Comparison of ENCODE assay signal across 32 cellular contexts in genomic region chr14:51993274-51993673, GRCh38. TPM values are rescaled to one million over a fixed set of nuclear protein-coding genes. Genes with fewer than 3 reads are reported as not detected.
DNase-seq lines count a peak whose midpoint lies in the region; ATAC-seq and TF ChIP-seq lines count a peak whose summit lies in the region.
"Had no signal": no experiment of that assay in that cellular context is flagged by ENCODE, and none has a peak within 500 bp of the region (broad histone marks: within the 10 kb centered on the region; RNA-seq: fewer than 3 reads in every experiment).

No MANE protein-coding gene starts in this region.

- peaks cover 78% of the 10 kb centered on the region for H3K79me2 ChIP-seq in SU-DHL-6 (ENCODE audit: insufficient read depth, low read length)

- TF ChIP-seq CTCF in HFFc6 (IDR thresholded peaks at IDR 0.05) (no peak), SU-DHL-6 (IDR thresholded peaks at IDR 0.05; ENCODE audit: insufficient read depth, low read length, poor library complexity, severe bottlenecking) (no peak), neutrophil (IDR thresholded peaks at IDR 0.05) (no peak)

- no peak for DNase-seq in activated naive CD4-positive, alpha-beta T cell treated with anti-CD3 and anti-CD28 coated beads, Interleukin-2, amount 50 U/mL, for 72 hours (ENCODE audit: low spot score in 2 of 2)
- DNase-seq in HFFc6 (no peak), NCI-H774 (lab: John Stamatoyannopoulos, UW) (no peak)
- no peak for DNase-seq in stimulated activated CD4-positive, alpha-beta T cell treated with anti-CD3 and anti-CD28 coated beads, Interleukin-4, amount 100 ng/mL, for 4 hours
- DNase-seq: activated CD8-positive, alpha-beta memory T cell treated with anti-CD3 and anti-CD28 coated beads, Interleukin-2, amount 50 U/mL, for 48 hours; activated effector memory CD4-positive, alpha-beta T cell treated with anti-CD3 and anti-CD28 coated beads, Interleukin-2, amount 50 U/mL, for 16 hours; Calu3; hypothalamus; immature natural killer cell; left colon; NCI-H1105; NCI-H2029 treated with DMSO at 0.1 percent for 48 hours; NCI-H226; NCI-H748 treated with DMSO at 0.1 percent for 48 hours; nucleus accumbens; PC-9; stimulated activated CD4-positive, alpha-beta T cell treated with anti-CD3 and anti-CD28 coated beads, Interleukin-12 subunit alpha, Interleukin-12 subunit beta, amount 100 ng/mL, for 4 hours; stimulated activated CD4-positive, alpha-beta T cell treated with anti-CD3 and anti-CD28 coated beads, Interleukin-4, amount 100 ng/mL, for 1 hour; T-helper 9 cell; upper lobe of left lung; WERI-Rb-1 had no signal

- peaks cover 13 to 16% of the 10 kb centered on the region in 2 experiments for H3K4me1 ChIP-seq in neutrophil (ENCODE audit: control insufficient read depth in 1 of 2, insufficient read depth in 1 of 2, low read depth in 1 of 2, low read length in 1 of 2)

- H3K9me3 ChIP-seq in SU-DHL-6 (ENCODE audit: insufficient read depth, low read length): no peaks in the 10 kb centered on the region
- H3K9me3 ChIP-seq in neutrophil: no peaks in the 10 kb centered on the region
- H3K9me3 ChIP-seq: gastroesophageal sphincter, prostate gland, upper lobe of left lung had no signal

- peaks cover 14% of the 10 kb centered on the region; the same call in 1 of the 2 replicates for H4K20me1 ChIP-seq in SU-DHL-6 (ENCODE audit: low read depth, low read length)

- H3K27ac ChIP-seq in SU-DHL-6 (ENCODE audit: low read depth, low read length) (peak overlapping the region; percentile 4; the same call in 1 of the 2 replicates), neutrophil (peak overlapping the region; percentile 35)
- H3K27ac ChIP-seq: C4-2B, gastroesophageal sphincter, PC-9, prostate gland, upper lobe of left lung, WERI-Rb-1 had no signal

- H3K36me3 ChIP-seq in SU-DHL-6 (ENCODE audit: low read length) (peaks cover 59% of the 10 kb centered on the region), neutrophil (peaks cover 37% of the 10 kb centered on the region)
- H3K36me3 ChIP-seq: prostate gland had no signal

- H3K9me2 ChIP-seq in SU-DHL-6 (replicated peaks; ENCODE audit: insufficient read depth, low read length): no peaks in the 10 kb centered on the region

- peaks cover 19% of the 10 kb centered on the region for H3K36me3 Mint-ChIP-seq in activated naive CD4-positive, alpha-beta T cell treated with anti-CD3 and anti-CD28 coated beads, Interleukin-2, amount 50 U/mL, for 24 hours
- H3K36me3 Mint-ChIP-seq in activated naive CD4-positive, alpha-beta T cell treated with anti-CD3 and anti-CD28 coated beads, Interleukin-2, amount 50 U/mL, for 72 hours: peaks cover 20 to 29% of the 10 kb centered on the region in 2 donors
- peaks cover 8% of the 10 kb centered on the region; the same call in 1 of the 2 replicates for H3K36me3 Mint-ChIP-seq in HFFc6 (ENCODE audit: low read depth)

- peak overlapping the region; percentile 7 for H3K4me3 Mint-ChIP-seq in activated naive CD4-positive, alpha-beta T cell treated with anti-CD3 and anti-CD28 coated beads, Interleukin-2, amount 50 U/mL, for 24 hours
- H3K4me3 Mint-ChIP-seq in HFFc6: no peak overlapping the region
- H3K4me3 Mint-ChIP-seq: immature natural killer cell; stimulated activated memory B cell treated with anti-CD40 and anti-IgM and Interleukin-4, amounts not matched to agents 10 μg/mL and 1 μg/mL and 100 μg/mL, for 72 hours had no signal

- H2AFZ ChIP-seq in SU-DHL-6 (ENCODE audit: low read depth, low read length, severe bottlenecking): no peak overlapping the region
- H2AFZ ChIP-seq: PC-9 had no signal

- no peak for ATAC-seq in activated naive CD4-positive, alpha-beta T cell treated with anti-CD3 and anti-CD28 coated beads, Interleukin-2, amount 50 U/mL, for 72 hours
- ATAC-seq: gastroesophageal sphincter; left colon; Right ventricle myocardium inferior; sciatic nerve; SK-N-SH treated with all-trans-retinoic acid at 6 μM for 48 hours; stimulated activated memory B cell treated with anti-CD40 and anti-IgM and Interleukin-4, amounts not matched to agents 10 μg/mL and 1 μg/mL and 100 μg/mL, for 72 hours had no signal

- H3K4me1 Mint-ChIP-seq in activated naive CD4-positive, alpha-beta T cell treated with anti-CD3 and anti-CD28 coated beads, Interleukin-2, amount 50 U/mL, for 24 hours: peaks cover 61% of the 10 kb centered on the region
- peaks cover 31% of the 10 kb centered on the region for H3K4me1 Mint-ChIP-seq in HFFc6 (ENCODE audit: low read depth)

- H3K4me3 ChIP-seq in SU-DHL-6 (ENCODE audit: insufficient read depth, low read length, poor library complexity, severe bottlenecking): no peak overlapping the region
- H3K4me3 ChIP-seq in neutrophil (ENCODE audit: low read depth in 1 of 2, low read length in 1 of 2): no peak overlapping the region
- H3K4me3 ChIP-seq: gastroesophageal sphincter, PC-9, prostate gland, upper lobe of left lung had no signal

- peak overlapping the region; percentile 23 for H3K4me2 ChIP-seq in SU-DHL-6 (ENCODE audit: low read depth, low read length, poor library complexity, severe bottlenecking)
- H3K4me2 ChIP-seq: PC-9 had no signal

- H3K27ac Mint-ChIP-seq in activated naive CD4-positive, alpha-beta T cell treated with anti-CD3 and anti-CD28 coated beads, Interleukin-2, amount 50 U/mL, for 24 hours: no peak overlapping the region
- peak overlapping the region in 1 of 2 donors; percentile 75 for H3K27ac Mint-ChIP-seq in activated naive CD4-positive, alpha-beta T cell treated with anti-CD3 and anti-CD28 coated beads, Interleukin-2, amount 50 U/mL, for 72 hours
- 0 out of 2 replicates have a peak overlapping the region, but pooled peaks have one; percentile 4 for H3K27ac Mint-ChIP-seq in HFFc6
- H3K27ac Mint-ChIP-seq: stimulated activated memory B cell treated with anti-CD40 and anti-IgM and Interleukin-4, amounts not matched to agents 10 μg/mL and 1 μg/mL and 100 μg/mL, for 72 hours had no signal

- H3K9me3 Mint-ChIP-seq in activated naive CD4-positive, alpha-beta T cell treated with anti-CD3 and anti-CD28 coated beads, Interleukin-2, amount 50 U/mL, for 24 hours: no peaks in the 10 kb centered on the region
- H3K9me3 Mint-ChIP-seq in activated naive CD4-positive, alpha-beta T cell treated with anti-CD3 and anti-CD28 coated beads, Interleukin-2, amount 50 U/mL, for 72 hours: no peaks in the 10 kb centered on the region
- no peaks in the 10 kb centered on the region for H3K9me3 Mint-ChIP-seq in HFFc6
- H3K9me3 Mint-ChIP-seq: brain; immature natural killer cell; stimulated activated memory B cell treated with anti-CD40 and anti-IgM and Interleukin-4, amounts not matched to agents 10 μg/mL and 1 μg/mL and 100 μg/mL, for 72 hours had no signal

- no peaks in the 10 kb centered on the region for H3K27me3 Mint-ChIP-seq in activated naive CD4-positive, alpha-beta T cell treated with anti-CD3 and anti-CD28 coated beads, Interleukin-2, amount 50 U/mL, for 24 hours
- H3K27me3 Mint-ChIP-seq in HFFc6 (ENCODE audit: insufficient read depth): peaks cover 2% of the 10 kb centered on the region; the same call in 1 of the 2 replicates
- H3K27me3 Mint-ChIP-seq: brain; stimulated activated memory B cell treated with anti-CD40 and anti-IgM and Interleukin-4, amounts not matched to agents 10 μg/mL and 1 μg/mL and 100 μg/mL, for 72 hours had no signal

- no peak overlapping the region for H3K9ac ChIP-seq in SU-DHL-6 (ENCODE audit: low read length)

- peaks cover 13% of the 10 kb centered on the region; the same call in 1 of the 2 replicates for H3F3A ChIP-seq in SU-DHL-6 (ENCODE audit: insufficient read depth)

- H3K27me3 ChIP-seq in SU-DHL-6 (ENCODE audit: low read length) (no peaks in the 10 kb centered on the region), neutrophil (no peaks in the 10 kb centered on the region)
- H3K27me3 ChIP-seq: gastroesophageal sphincter, upper lobe of left lung had no signal

RNA-seq across cellular contexts. Expression of gene RTRAF, which starts 3.9 kb away (rescaled TPM):
- total RNA-seq in activated naive CD4-positive, alpha-beta T cell treated with anti-CD3 and anti-CD28 coated beads, Interleukin-2, amount 50 U/mL, for 72 hours: 100 to 1,000 TPM; 179 to 241 TPM
- total RNA-seq in HFFc6 (2021; fragmentation: NEBNext Ultra II Directional; extraction: Animal tissue kit (Norgen Biotek cat#: 25700)): 100 to 1,000 TPM; 161 to 181 (median 179) TPM
